In genomic region chr12:28222959-28223662, GRCh38 we compare ENCODE assay signal across 10 cellular contexts. TPM values are rescaled to one million over a fixed set of nuclear protein-coding genes. Genes with fewer than 3 reads are reported as not detected.
A peak's percentile ranks its signal among the peaks of the same experiment; 100 is the strongest.
DNase-seq lines count a peak whose midpoint lies in the region; ATAC-seq and TF ChIP-seq lines count a peak whose summit lies in the region.
"Had no signal": no experiment of that assay in that cellular context is flagged by ENCODE, and none has a peak within 500 bp of the region (broad histone marks: within the 10 kb centered on the region; RNA-seq: fewer than 3 reads in every experiment).

No MANE protein-coding gene starts in this region.

- H3K4me1 ChIP-seq in KMS-11 (ENCODE audit: low read depth, poor library complexity, severe bottlenecking) = peaks cover 48% of the 10 kb centered on the region
- H3K4me1 ChIP-seq: HAP-1 had no signal

- H2AFZ ChIP-seq in KMS-11 (ENCODE audit: low read depth) = no peak overlapping the region

- DNase-seq in activated CD8-positive, alpha-beta memory T cell treated with anti-CD3 and anti-CD28 coated beads, Interleukin-2, amount 50 U/mL, for 4 hours = peak; percentile 14
- no peak for DNase-seq in activated CD8-positive, alpha-beta memory T cell treated with anti-CD3 and anti-CD28 coated beads for 24 hours
- DNase-seq in natural killer cell treated with Interleukin-12 subunit alpha and Interleukin-12 subunit beta and Interleukin-15 and Interleukin-18, amount 100 ng/mL, for 72 hours (ENCODE audit: low spot score) = no peak
- DNase-seq in NCI-H1417 (lab: John Stamatoyannopoulos, UW) = no peak
- no peak for DNase-seq in GM10266 (ENCODE audit: extremely low spot score)
- no peak for DNase-seq in D341Med (ENCODE audit: low spot score)
- DNase-seq: NCI-H774 had no signal

- no peak overlapping the region for H3K4me3 ChIP-seq in KMS-11 (IDR thresholded peaks at IDR 0.05; ENCODE audit: insufficient read depth, low read depth, low read length)
- H3K4me3 ChIP-seq: HAP-1 had no signal

- TF ChIP-seq CTCF in KMS-11 (conservative IDR thresholded peaks at IDR 0.05; ENCODE audit: low read depth, low read length) (no peak), GM10266 (IDR thresholded peaks at IDR 0.05; ENCODE audit: control insufficient read depth, insufficient read depth, low read depth, missing control alignments) (no peak)

- no peaks in the 10 kb centered on the region for H4K20me1 ChIP-seq in KMS-11 (ENCODE audit: insufficient read depth)

- H3K9ac ChIP-seq in KMS-11 = no peak overlapping the region

- peak; percentile 89 for ATAC-seq in HG02678 (IDR thresholded peaks at IDR 0.05; ENCODE audit: unreplicated experiment)
- peak; percentile 83 for ATAC-seq in natural killer cell treated with Interleukin-12 subunit alpha and Interleukin-12 subunit beta and Interleukin-15 and Interleukin-18, amount 100 ng/mL, for 72 hours

- peaks cover 49 to 65% of the 10 kb centered on the region in 2 donors for H3K4me1 Mint-ChIP-seq in natural killer cell treated with Interleukin-12 subunit alpha and Interleukin-12 subunit beta and Interleukin-15 and Interleukin-18, amount 100 ng/mL, for 72 hours (ENCODE audit: low read depth in 2 of 2)

- peak overlapping the region; percentile 72 to 83 for H3K27ac Mint-ChIP-seq in natural killer cell treated with Interleukin-12 subunit alpha and Interleukin-12 subunit beta and Interleukin-15 and Interleukin-18, amount 100 ng/mL, for 72 hours

- no peak overlapping the region for H3K27ac ChIP-seq in KMS-11

- peak overlapping the region; percentile 73 for H3K4me3 Mint-ChIP-seq in natural killer cell treated with Interleukin-12 subunit alpha and Interleukin-12 subunit beta and Interleukin-15 and Interleukin-18, amount 100 ng/mL, for 72 hours

- H3K27me3 ChIP-seq in KMS-11 (ENCODE audit: insufficient read depth, low read depth) = no peaks in the 10 kb centered on the region

- no peaks in the 10 kb centered on the region for H3K36me3 ChIP-seq in KMS-11 (ENCODE audit: insufficient read depth)
- H3K36me3 ChIP-seq: HAP-1 had no signal

- H3K79me2 ChIP-seq in KMS-11 (ENCODE audit: insufficient read depth, low read depth) = no peaks in the 10 kb centered on the region

- H3K27me3 Mint-ChIP-seq in natural killer cell treated with Interleukin-12 subunit alpha and Interleukin-12 subunit beta and Interleukin-15 and Interleukin-18, amount 100 ng/mL, for 72 hours = peaks cover 0 to 3% of the 10 kb centered on the region in 2 donors

- peak overlapping the region; percentile 51 for H3K4me2 ChIP-seq in KMS-11

- peaks cover 31% of the 10 kb centered on the region for H3K36me3 Mint-ChIP-seq in natural killer cell treated with Interleukin-12 subunit alpha and Interleukin-12 subunit beta and Interleukin-15 and Interleukin-18, amount 100 ng/mL, for 72 hours

- H3K9me3 Mint-ChIP-seq in natural killer cell treated with Interleukin-12 subunit alpha and Interleukin-12 subunit beta and Interleukin-15 and Interleukin-18, amount 100 ng/mL, for 72 hours = peaks cover 5% of the 10 kb centered on the region

RNA-seq across cellular contexts. Expression of gene CCDC91, which starts 32.9 kb away (rescaled TPM):
- 10 to 100 TPM; 21.7 to 44.6 TPM for total RNA-seq in natural killer cell treated with Interleukin-12 subunit alpha and Interleukin-12 subunit beta and Interleukin-15 and Interleukin-18, amount 100 ng/mL, for 72 hours
